9 cellular contexts compared by ENCODE assay signal in genomic region chr20:63682384-63683139, GRCh38. TPM values are rescaled to one million over a fixed set of nuclear protein-coding genes. Genes with fewer than 3 reads are reported as not detected.
A peak's percentile ranks its signal among the peaks of the same experiment; 100 is the strongest.
DNase-seq lines count a peak whose midpoint lies in the region; TF ChIP-seq lines count a peak whose summit lies in the region.
"Had no signal": no experiment of that assay in that cellular context is flagged by ENCODE, and none has a peak within 500 bp of the region (broad histone marks: within the 10 kb centered on the region; RNA-seq: fewer than 3 reads in every experiment).

No MANE protein-coding gene starts in this region.

- H3K36me3 ChIP-seq in fibroblast of lung (ENCODE audit: control insufficient read depth, insufficient read depth, low read length) = peaks cover 35% of the 10 kb centered on the region
- H3K36me3 ChIP-seq in ovary = no peaks in the 10 kb centered on the region

- H3K27me3 ChIP-seq in fibroblast of lung (ENCODE audit: control insufficient read depth, insufficient read depth, low read length) = no peaks in the 10 kb centered on the region
- H3K27me3 ChIP-seq in ovary = no peaks in the 10 kb centered on the region

- intact Hi-C loops in ovary (cut with DNase I) = no loop called here

- TF ChIP-seq POLR2A in ovary (IDR thresholded peaks at IDR 0.05) = no peak

- H3K4me3 ChIP-seq in fibroblast of lung (replicated peaks in 1 of 4; ENCODE audit: control extremely low read depth in 1 of 4, insufficient read depth in 1 of 4, low read depth in 3 of 4, low read length in 4 of 4) (no peak overlapping the region), ovary (no peak overlapping the region)

- H4K20me1 ChIP-seq in fibroblast of lung (ENCODE audit: control insufficient read depth, extremely low read depth, insufficient read depth, low read length) = no peaks in the 10 kb centered on the region

- H3K4me2 ChIP-seq in fibroblast of lung (ENCODE audit: extremely low read depth, insufficient read depth, low read length) = no peak overlapping the region

- WGBS in ovary, 3 donors = 43 to 49% (median 44%) methylated on average over 19 to 22 of the region's 22 CpGs

- in situ Hi-C loops in Caki2 (cut with HindIII; ENCODE audit: low pct_unique_long_range_greater_than_20kb, low sequenced_read_pairs) = no loop called here

- peak; percentile 99 for DNase-seq in Caki2 (ENCODE audit: low read depth)
- DNase-seq in RKO (ENCODE audit: low spot score) = peak; percentile 99
- peak; percentile 95 to 99 for DNase-seq in fibroblast of lung (ENCODE audit: low read depth in 2 of 2)
- peak in 3 of 5 donors; percentile 44 to 62 (median 51) for DNase-seq in ovary
- no peak for DNase-seq in stimulated activated CD4-positive, alpha-beta T cell treated with anti-CD3 and anti-CD28 coated beads, Interleukin-15, amount 100 ng/mL, for 24 hours
- no peak for DNase-seq in NOMO-1 (lab: John Stamatoyannopoulos, UW; ENCODE audit: unreplicated experiment in 2 of 2)
- no peak for DNase-seq in NCI-H128 (lab: John Stamatoyannopoulos, UW; ENCODE audit: unreplicated experiment)
- no peak for DNase-seq in DMS79 treated with DMSO at 0.1 percent for 48 hours (lab: John Stamatoyannopoulos, UW)
- DNase-seq: midbrain had no signal

- no peak for TF ChIP-seq CTCF in fibroblast of lung (conservative IDR thresholded peaks at IDR 0.05 in 1 of 2, IDR thresholded peaks at IDR 0.05 in 1 of 2; ENCODE audit: low read depth in 1 of 2, low read length in 2 of 2)
- TF ChIP-seq CTCF in ovary (IDR thresholded peaks at IDR 0.05) = no peak

- H2AFZ ChIP-seq in fibroblast of lung (ENCODE audit: low read length) = no peak overlapping the region

- H3K27ac ChIP-seq in fibroblast of lung (ENCODE audit: insufficient read depth, low read length) = peak overlapping the region; percentile 83
- H3K27ac ChIP-seq in ovary = peak overlapping the region in 1 of 2 donors; percentile 38

- H3K9me3 ChIP-seq in fibroblast of lung (ENCODE audit: control insufficient read depth, insufficient read depth, low read depth, low read length) = no peaks in the 10 kb centered on the region
- no peaks in the 10 kb centered on the region for H3K9me3 ChIP-seq in ovary

- no peak for TF ChIP-seq EP300 in ovary (IDR thresholded peaks at IDR 0.05)

- H3K9ac ChIP-seq in fibroblast of lung (ENCODE audit: insufficient read depth, low read length) = peak overlapping the region; percentile 1

- H3K4me1 ChIP-seq in fibroblast of lung (ENCODE audit: control insufficient read depth, extremely low read depth, insufficient read depth, low read length) = peaks cover 30% of the 10 kb centered on the region
- peaks cover 8% of the 10 kb centered on the region for H3K4me1 ChIP-seq in ovary (ENCODE audit: insufficient read depth)

- H3K79me2 ChIP-seq in fibroblast of lung (ENCODE audit: control insufficient read depth, insufficient read depth, low read length) = peaks cover 2% of the 10 kb centered on the region

RNA-seq across cellular contexts. Expression of gene TNFRSF6B, which starts 13.9 kb away (rescaled TPM):
- total RNA-seq in Caki2 (2014; rRNA removed; shearing (Covaris generic); ENCODE audit: low replicate concordance) = 1.5 TPM in 1 of 2 replicates, not detected in the other
- total RNA-seq in fibroblast of lung (6.7 and 35.2 TPM in 2 replicates), ovary (1 to 10 TPM; 2.0 to 6.4 (median 4.1) TPM)
- polyA plus RNA-seq in fibroblast of lung (3.8 and 5.7 TPM in 2 replicates), ovary (1 to 10 TPM in 1 of 2 donors, not detected in 1; 7.0 TPM)
- polyA plus RNA-seq in fibroblast of lung (2012) = 4.9 and 14.5 TPM in 2 replicates
- 1.9 and 2.9 TPM in 2 replicates for polyA minus RNA-seq in fibroblast of lung (ENCODE audit: low replicate concordance)

RNA-seq across cellular contexts. Expression of gene RTEL1, which starts 24.4 kb away (rescaled TPM):
- total RNA-seq in Caki2 (2014; rRNA removed; shearing (Covaris generic); ENCODE audit: low replicate concordance) = 12.5 and 13.6 TPM in 2 replicates
- total RNA-seq in fibroblast of lung = 8.5 and 12.4 TPM in 2 replicates
- 4.7 and 11.5 TPM in 2 replicates for polyA plus RNA-seq in fibroblast of lung
- 7.0 and 13.8 TPM in 2 replicates for polyA plus RNA-seq in fibroblast of lung (2012)
- polyA minus RNA-seq in fibroblast of lung (ENCODE audit: low replicate concordance) = 20.4 and 77.8 TPM in 2 replicates
- total RNA-seq in ovary = 10 to 100 TPM; 17.0 to 44.2 (median 24.1) TPM
- polyA plus RNA-seq in ovary = 10 to 100 TPM in 1 of 2 donors, 1 to 10 TPM in 1; 6.2 to 11.9 TPM

RNA-seq across cellular contexts. Expression of gene ARFRP1, which starts 25.2 kb away (rescaled TPM):
- 57.0 and 69.7 TPM in 2 replicates for total RNA-seq in Caki2 (2014; rRNA removed; shearing (Covaris generic); ENCODE audit: low replicate concordance)
- 24.7 and 35.0 TPM in 2 replicates for total RNA-seq in fibroblast of lung
- 32.2 and 34.6 TPM in 2 replicates for polyA plus RNA-seq in fibroblast of lung
- polyA plus RNA-seq in fibroblast of lung (2012) = 36.3 and 40.1 TPM in 2 replicates
- 10.0 and 12.5 TPM in 2 replicates for polyA minus RNA-seq in fibroblast of lung (ENCODE audit: low replicate concordance)
- total RNA-seq in ovary = 10 to 100 TPM; 25.6 to 59.5 (median 47.4) TPM
- polyA plus RNA-seq in ovary = 10 to 100 TPM; 15.3 to 38.5 TPM

RNA-seq across cellular contexts. Expression of gene ZGPAT, which starts 25.3 kb away (rescaled TPM):
- total RNA-seq in Caki2 (2014; rRNA removed; shearing (Covaris generic); ENCODE audit: low replicate concordance) = 44.3 and 49.9 TPM in 2 replicates
- total RNA-seq in fibroblast of lung = 10.7 and 11.0 TPM in 2 replicates
- 7.6 and 8.7 TPM in 2 replicates for polyA plus RNA-seq in fibroblast of lung
- polyA plus RNA-seq in fibroblast of lung (2012) = 13.8 and 19.0 TPM in 2 replicates
- 13.9 and 14.4 TPM in 2 replicates for polyA minus RNA-seq in fibroblast of lung (ENCODE audit: low replicate concordance)
- total RNA-seq in ovary = 10 to 100 TPM; 14.0 to 25.6 (median 18.9) TPM
- polyA plus RNA-seq in ovary = 10 to 100 TPM in 1 of 2 donors, 1 to 10 TPM in 1; 1.7 to 26.4 TPM

RNA-seq across cellular contexts. Expression of gene STMN3, which starts 29.3 kb away (rescaled TPM):
- 70.6 and 73.0 TPM in 2 replicates for total RNA-seq in Caki2 (2014; rRNA removed; shearing (Covaris generic); ENCODE audit: low replicate concordance)
- 16.4 and 34.3 TPM in 2 replicates for total RNA-seq in fibroblast of lung
- polyA plus RNA-seq in fibroblast of lung = 3.7 and 27.4 TPM in 2 replicates
- 6.8 and 60.2 TPM in 2 replicates for polyA plus RNA-seq in fibroblast of lung (2012)
- polyA minus RNA-seq in fibroblast of lung (ENCODE audit: low replicate concordance) = 10.4 and 96.0 TPM in 2 replicates
- 10 to 100 TPM; 17.3 to 91.1 (median 58.7) TPM for total RNA-seq in ovary
- polyA plus RNA-seq in ovary = 10 to 100 TPM in 1 of 2 donors, 1 to 10 TPM in 1; 7.4 to 62.1 TPM

Comparison
In these comparisons a context has a peak if more than half of its experiments do, and no peak if none do; other contexts are left out.
1. DNase-seq: peak in Caki2 (single experiment), RKO (single experiment), fibroblast of lung (2 of 2) and ovary (3 of 5); none in stimulated activated CD4-positive, alpha-beta T cell treated with anti-CD3 and anti-CD28 coated beads, Interleukin-15, amount 100 ng/mL, for 24 hours (single experiment), NOMO-1 (0 of 2), NCI-H128 (single experiment) and DMS79 treated with DMSO at 0.1 percent for 48 hours (single experiment).